10 cellular contexts compared by ENCODE assay signal in genomic region chr2:113175736-113176695, GRCh38.
DNase-seq lines count a peak whose midpoint lies in the region; ATAC-seq and TF ChIP-seq lines count a peak whose summit lies in the region.
"Had no signal": no experiment of that assay in that cellular context is flagged by ENCODE, and none has a peak within 500 bp of the region (broad histone marks: within the 10 kb centered on the region; RNA-seq: fewer than 3 reads in every experiment).

No MANE protein-coding gene starts in this region.

- TF ChIP-seq CTCF in GM12864 (IDR thresholded peaks at IDR 0.05; ENCODE audit: low read depth, low read length, missing control alignments), result no peak
- TF ChIP-seq CTCF in KMS-11 (conservative IDR thresholded peaks at IDR 0.05; ENCODE audit: low read depth, low read length), result no peak

- peaks cover 14% of the 10 kb centered on the region for H3K36me3 Mint-ChIP-seq in activated naive CD8-positive, alpha-beta T cell

- no peak for ATAC-seq in GM18867 (IDR thresholded peaks at IDR 0.05; ENCODE audit: unreplicated experiment)

- DNase-seq in GM12864 (ENCODE audit: low read depth) (no peak), foreskin melanocyte (no peak), HAP-1 (ENCODE audit: low spot score in 2 of 2) (no peak), LoVo (ENCODE audit: low spot score) (no peak)
- DNase-seq: heart right ventricle, SK-N-SH had no signal

- peak overlapping the region; percentile 73 for H3K4me3 ChIP-seq in GM12864 (ENCODE audit: low read depth, low read length)
- no peak overlapping the region for H3K4me3 ChIP-seq in KMS-11 (IDR thresholded peaks at IDR 0.05; ENCODE audit: insufficient read depth, low read depth, low read length)
- peak overlapping the region in 6 of 7 experiments; percentile 31 to 48 (median 36) for H3K4me3 ChIP-seq in skin epidermis
- no peak overlapping the region for H3K4me3 ChIP-seq in HAP-1

- no peaks in the 10 kb centered on the region for H3K27me3 ChIP-seq in KMS-11 (ENCODE audit: insufficient read depth, low read depth)
- H3K27me3 ChIP-seq in HAP-1 (ENCODE audit: low read depth), result no peaks in the 10 kb centered on the region

- no peaks in the 10 kb centered on the region for H3K9me3 Mint-ChIP-seq in activated naive CD8-positive, alpha-beta T cell (ENCODE audit: low read depth)

- peak overlapping the region; percentile 96 for H3K4me3 Mint-ChIP-seq in activated naive CD8-positive, alpha-beta T cell

- no peaks in the 10 kb centered on the region for H3K27me3 Mint-ChIP-seq in activated naive CD8-positive, alpha-beta T cell

- H3K9ac ChIP-seq in KMS-11, result no peak overlapping the region
- H3K9ac ChIP-seq: SK-N-SH had no signal

- no peaks in the 10 kb centered on the region for H4K20me1 ChIP-seq in KMS-11 (ENCODE audit: insufficient read depth)

- H2AFZ ChIP-seq in KMS-11 (ENCODE audit: low read depth), result no peak overlapping the region

- peaks cover 8% of the 10 kb centered on the region for H3K4me1 ChIP-seq in KMS-11 (ENCODE audit: low read depth, poor library complexity, severe bottlenecking)
- H3K4me1 ChIP-seq in HAP-1, result no peaks in the 10 kb centered on the region

- in situ Hi-C loops in HAP-1 (cut with MboI; ENCODE audit: low sequenced_read_pairs), result no loop called here

- peak overlapping the region; percentile 48 for H3K4me2 ChIP-seq in KMS-11
- H3K4me2 ChIP-seq: SK-N-SH had no signal

- H3K27ac ChIP-seq in KMS-11 (no peak overlapping the region; the same call in 1 of the 2 replicates), skin epidermis (peak overlapping the region in 12 of 21 experiments; percentile 11 to 95 (median 83))

- no peaks in the 10 kb centered on the region for H3K9me3 ChIP-seq in HAP-1
- H3K9me3 ChIP-seq: heart right ventricle, SK-N-SH had no signal

- H3K36me3 ChIP-seq in KMS-11 (ENCODE audit: insufficient read depth), result no peaks in the 10 kb centered on the region
- no peaks in the 10 kb centered on the region for H3K36me3 ChIP-seq in HAP-1 (replicated peaks)
- H3K36me3 ChIP-seq: heart right ventricle had no signal

- H3K79me2 ChIP-seq in KMS-11 (ENCODE audit: insufficient read depth, low read depth), result 0 out of 2 replicates have a peak, but pooled peaks cover 4% of the 10 kb centered on the region

- peak overlapping the region; percentile 96 for H3K27ac Mint-ChIP-seq in activated naive CD8-positive, alpha-beta T cell

- peaks cover 81% of the 10 kb centered on the region for H3K4me1 Mint-ChIP-seq in activated naive CD8-positive, alpha-beta T cell (ENCODE audit: low read depth)

Comparison
In these comparisons a context has a peak if more than half of its experiments do, and no peak if none do; other contexts are left out.
1. H3K4me3 ChIP-seq: peak in GM12864 (single experiment) and skin epidermis (6 of 7); none in KMS-11 (single experiment) and HAP-1 (single experiment).